Comparison of ENCODE assay signal across 9 cellular contexts in genomic region chr5:146401021-146401420, GRCh38.
"Had no signal": no experiment of that assay in that cellular context is flagged by ENCODE, and none has a peak within 500 bp of the region (broad histone marks: within the 10 kb centered on the region; RNA-seq: fewer than 3 reads in every experiment).

No MANE protein-coding gene starts in this region.

- H3K4me3 ChIP-seq: GM23248, GM23338, HAP-1 had no signal

- ATAC-seq: GM23338, HCT116 had no signal

- H3K36me3 ChIP-seq: HAP-1 had no signal

- H3K27ac Mint-ChIP-seq: GM23338, H9, HFFc6 had no signal

- DNase-seq: GM23248, GOT3, H7, H9, HCEC 1CT, HFFc6 had no signal

- H3K4me1 ChIP-seq: HAP-1 had no signal

- H3K9me3 Mint-ChIP-seq: GM23338, H9, HFFc6 had no signal

- H3K4me3 Mint-ChIP-seq: GM23338, H9, HFFc6 had no signal

- H3K27ac ChIP-seq: GM23248 had no signal

- H3K9me3 ChIP-seq: HAP-1 had no signal
